In genomic region chr17:74907012-74907411, GRCh38 we compare ENCODE assay signal across 2 cellular contexts.
TF ChIP-seq lines count a peak whose summit lies in the region.

No MANE protein-coding gene starts in this region.

TF ChIP-seq in HCT116, 20 proteins besides CTCF, POLR2A, EP300 and RAD21:
- no peak for TF ChIP-seq ELF1 (IDR thresholded peaks at IDR 0.05; ENCODE audit: borderline replicate concordance, low read depth)
- no peak for TF ChIP-seq SIN3A (IDR thresholded peaks at IDR 0.05; ENCODE audit: low read depth)
- TF ChIP-seq CEBPB (IDR thresholded peaks at IDR 0.05; ENCODE audit: low read depth): no peak
- TF ChIP-seq CBX3 (IDR thresholded peaks at IDR 0.05; ENCODE audit: low read depth): no peak
- TF ChIP-seq ATF3 (IDR thresholded peaks at IDR 0.05): no peak
- TF ChIP-seq TCF7L2 (IDR thresholded peaks at IDR 0.05; ENCODE audit: borderline replicate concordance, extremely low read depth, insufficient read depth, insufficient read length): no peak
- TF ChIP-seq JUND (IDR thresholded peaks at IDR 0.05): no peak
- no peak for TF ChIP-seq MAX (IDR thresholded peaks at IDR 0.05)
- TF ChIP-seq ZBTB33 (IDR thresholded peaks at IDR 0.05; ENCODE audit: extremely low read depth, insufficient replicate concordance, low read length): no peak
TF ChIP-seq in HCT116: peak in this region for 0.

TF ChIP-seq in H1, 55 proteins besides CTCF, POLR2A, EP300 and RAD21:
- TF ChIP-seq E2F6 (IDR thresholded peaks at IDR 0.05) (peak; percentile 37; the same call in 1 of the 2 replicates), MAX (IDR thresholded peaks at IDR 0.05) (0 out of 2 replicates have a peak, but pooled peaks have one; percentile 12), BCL11A (IDR thresholded peaks at IDR 0.05; ENCODE audit: low read depth in 2 of 2, low read length in 2 of 2) (no peak)
